Comparison of ENCODE assay signal across 8 cellular contexts in genomic region chr20:58192567-58192966, GRCh38. TPM values are rescaled to one million over a fixed set of nuclear protein-coding genes. Genes with fewer than 3 reads are reported as not detected.
A peak's percentile ranks its signal among the peaks of the same experiment; 100 is the strongest.
DNase-seq lines count a peak whose midpoint lies in the region; ATAC-seq and TF ChIP-seq lines count a peak whose summit lies in the region.

No MANE protein-coding gene starts in this region.

- H3K27me3 Mint-ChIP-seq in CD14-positive monocyte (ENCODE audit: low read depth in 3 of 3), result peaks cover 0 to 14% (median 6%) of the 10 kb centered on the region in 3 donors
- peaks cover 3% of the 10 kb centered on the region for H3K27me3 Mint-ChIP-seq in activated naive CD8-positive, alpha-beta T cell treated with anti-CD3 and anti-CD28 coated beads for 36 hours
- H3K27me3 Mint-ChIP-seq in naive thymus-derived CD4-positive, alpha-beta T cell, result peaks cover 0 to 20% (median 13%) of the 10 kb centered on the region in 5 donors

- POLR2A ChIA-PET in naive thymus-derived CD4-positive, alpha-beta T cell (lab: Charles Lee), result no interaction called here

- H3K36me3 Mint-ChIP-seq in CD14-positive monocyte, result no peaks in the 10 kb centered on the region
- peaks cover 2% of the 10 kb centered on the region for H3K36me3 Mint-ChIP-seq in activated naive CD8-positive, alpha-beta T cell treated with anti-CD3 and anti-CD28 coated beads for 36 hours
- H3K36me3 Mint-ChIP-seq in naive thymus-derived CD4-positive, alpha-beta T cell, result no peaks in the 10 kb centered on the region

- no peaks in the 10 kb centered on the region for H3K27me3 ChIP-seq in naive thymus-derived CD4-positive, alpha-beta T cell (ENCODE audit: control insufficient read depth in 2 of 2, insufficient read depth in 2 of 2, low read length in 2 of 2)
- no peaks in the 10 kb centered on the region for H3K27me3 ChIP-seq in uterus

- H3K27ac ChIP-seq in naive thymus-derived CD4-positive, alpha-beta T cell (ENCODE audit: low read depth, low read length), result no peak overlapping the region
- no peak overlapping the region for H3K27ac ChIP-seq in uterus

- no peaks in the 10 kb centered on the region for H3K4me1 Mint-ChIP-seq in CD14-positive monocyte
- H3K4me1 Mint-ChIP-seq in activated naive CD8-positive, alpha-beta T cell treated with anti-CD3 and anti-CD28 coated beads for 36 hours, result no peaks in the 10 kb centered on the region
- H3K4me1 Mint-ChIP-seq in naive thymus-derived CD4-positive, alpha-beta T cell, result no peaks in the 10 kb centered on the region

- no peaks in the 10 kb centered on the region for H3K9me3 ChIP-seq in naive thymus-derived CD4-positive, alpha-beta T cell (ENCODE audit: control insufficient read depth in 2 of 3, low read length in 3 of 3)
- H3K9me3 ChIP-seq in uterus, result no peaks in the 10 kb centered on the region

- CTCF ChIA-PET in naive thymus-derived CD4-positive, alpha-beta T cell (lab: Charles Lee), result interaction anchor here (1.1 to 1.3 kb wide), 3 partner anchors 19 to 448 kb away, joined by 3 read pairs; no protein-coding TSS in a partner anchor

- ATAC-seq in naive thymus-derived CD4-positive, alpha-beta T cell, result peak; percentile 44

- intact Hi-C loops in CD14-positive monocyte (cut with micrococcal nuclease), result no loop called here
- intact Hi-C loops in naive thymus-derived CD4-positive, alpha-beta T cell (cut with micrococcal nuclease), result loop anchor here in 1 of 2 donors (1.0 kb wide), 1 partner anchor 17 kb away; no protein-coding TSS in a partner anchor
- intact Hi-C loops in uterus (cut with DNase I; ENCODE audit: low total_unique reads), result no loop called here

- no peak overlapping the region for H3K27ac Mint-ChIP-seq in CD14-positive monocyte
- H3K27ac Mint-ChIP-seq in activated naive CD8-positive, alpha-beta T cell treated with anti-CD3 and anti-CD28 coated beads for 36 hours, result no peak overlapping the region
- H3K27ac Mint-ChIP-seq in naive thymus-derived CD4-positive, alpha-beta T cell, result peak overlapping the region in 1 of 9 donors; percentile 78

- peak; percentile 81 for TF ChIP-seq CTCF in CD14-positive monocyte (IDR thresholded peaks at IDR 0.05)
- peak; percentile 62 for TF ChIP-seq CTCF in LNCAP (IDR thresholded peaks at IDR 0.05)
- peak in 1 of 4 experiments; percentile 25 for TF ChIP-seq CTCF in uterus (IDR thresholded peaks at IDR 0.05)

- H3K4me3 Mint-ChIP-seq in CD14-positive monocyte, result no peak overlapping the region
- H3K4me3 Mint-ChIP-seq in activated naive CD8-positive, alpha-beta T cell treated with anti-CD3 and anti-CD28 coated beads for 36 hours, result no peak overlapping the region
- H3K4me3 Mint-ChIP-seq in naive thymus-derived CD4-positive, alpha-beta T cell, result no peak overlapping the region

- no peak for TF ChIP-seq POLR2A in uterus (IDR thresholded peaks at IDR 0.05)

- H3K36me3 ChIP-seq in naive thymus-derived CD4-positive, alpha-beta T cell (ENCODE audit: control insufficient read depth in 2 of 3, insufficient read depth in 3 of 3, low read length in 3 of 3), result no peaks in the 10 kb centered on the region
- H3K36me3 ChIP-seq in uterus, result no peaks in the 10 kb centered on the region

- peaks cover 0 to 7% (median 4%) of the 10 kb centered on the region in 7 donors for H3K9me3 Mint-ChIP-seq in CD14-positive monocyte
- H3K9me3 Mint-ChIP-seq in activated naive CD8-positive, alpha-beta T cell treated with anti-CD3 and anti-CD28 coated beads for 36 hours, result peaks cover 5% of the 10 kb centered on the region
- peaks cover 0 to 6% (median 0%) of the 10 kb centered on the region in 11 donors for H3K9me3 Mint-ChIP-seq in naive thymus-derived CD4-positive, alpha-beta T cell

- H3K4me3 ChIP-seq in naive thymus-derived CD4-positive, alpha-beta T cell (ENCODE audit: low read length), result no peak overlapping the region
- no peak overlapping the region for H3K4me3 ChIP-seq in uterus

- no peaks in the 10 kb centered on the region for H3K4me1 ChIP-seq in naive thymus-derived CD4-positive, alpha-beta T cell (ENCODE audit: control insufficient read depth in 2 of 2, insufficient read depth in 2 of 2, low read length in 2 of 2)
- no peaks in the 10 kb centered on the region for H3K4me1 ChIP-seq in uterus

- DNase-seq in CD14-positive monocyte (ENCODE audit: low spot score), result no peak
- peak; percentile 27 for DNase-seq in activated naive CD8-positive, alpha-beta T cell treated with anti-CD3 and anti-CD28 coated beads for 36 hours
- peak in 5 of 9 donors; percentile 14 to 33 (median 23) for DNase-seq in naive thymus-derived CD4-positive, alpha-beta T cell
- no peak for DNase-seq in T1000 (lab: John Stamatoyannopoulos, UW)
- DNase-seq in A172 (ENCODE audit: low spot score), result no peak
- no peak for DNase-seq in uterus
- DNase-seq in DMS153 (lab: John Stamatoyannopoulos, UW), result no peak

RNA-seq across cellular contexts. Expression of gene ANKRD60, which starts 35.9 kb away (rescaled TPM):
- polyA plus RNA-seq in CD14-positive monocyte, result not detected
- not detected for total RNA-seq in activated naive CD8-positive, alpha-beta T cell treated with anti-CD3 and anti-CD28 coated beads for 36 hours
- total RNA-seq in naive thymus-derived CD4-positive, alpha-beta T cell, result not detected
- not detected for polyA plus RNA-seq in naive thymus-derived CD4-positive, alpha-beta T cell
- total RNA-seq in A172 (2014; rRNA removed; shearing (Covaris generic)), result not detected in 2 replicates
- total RNA-seq in uterus, result not detected

Comparison
In these comparisons a context has a peak if more than half of its experiments do, and no peak if none do; other contexts are left out.
1. DNase-seq: peak in activated naive CD8-positive, alpha-beta T cell treated with anti-CD3 and anti-CD28 coated beads for 36 hours (single experiment) and naive thymus-derived CD4-positive, alpha-beta T cell (5 of 9); none in CD14-positive monocyte (single experiment), T1000 (single experiment), A172 (single experiment), uterus (0 of 2) and DMS153 (single experiment).